In genomic region chr5:58153255-58153654, GRCh38 we compare ENCODE assay signal across 13 cellular contexts.
"Had no signal": no experiment of that assay in that cellular context is flagged by ENCODE, and none has a peak within 500 bp of the region (broad histone marks: within the 10 kb centered on the region; RNA-seq: fewer than 3 reads in every experiment).

No MANE protein-coding gene starts in this region.

- H3K4me3 ChIP-seq: body of pancreas, lower lobe of right lung, pancreas, suprapubic skin, upper lobe of left lung had no signal

- DNase-seq: activated CD4-positive, CD25-positive, alpha-beta regulatory T cell; body of pancreas; effector memory CD8-positive, alpha-beta T cell; erythroblast; hypothalamus; lower lobe of right lung; naive B cell; pancreas; stimulated activated CD4-positive, alpha-beta T cell treated with anti-CD3 and anti-CD28 coated beads, Interleukin-2, amount 100 ng/mL, for 48 hours; stimulated activated naive CD8-positive, alpha-beta T cell treated with anti-CD3 and anti-CD28 coated beads, Interleukin-15, Interleukin-2, amounts not matched to agents 100 U/mL and 50 U/mL, for 24 hours; T-helper 9 cell; upper lobe of left lung had no signal

- ATAC-seq: body of pancreas; effector memory CD8-positive, alpha-beta T cell; lower lobe of right lung; pancreas; stimulated activated naive CD8-positive, alpha-beta T cell treated with anti-CD3 and anti-CD28 coated beads, Interleukin-15, Interleukin-2, amounts not matched to agents 100 U/mL and 50 U/mL, for 24 hours had no signal
